ENCODE assay signal across 1 cellular context in genomic region chr2:46849741-46850474, GRCh38.
TF ChIP-seq lines count a peak whose summit lies in the region.

No MANE protein-coding gene starts in this region.

TF ChIP-seq in HepG2, 621 proteins besides CTCF, POLR2A, EP300 and RAD21 (continued from another document and continues in another):
- TF ChIP-seq THAP7 (CRISPR knock-in tag; IDR thresholded peaks at IDR 0.05) (no peak), HNF1B (CRISPR knock-in tag; IDR thresholded peaks at IDR 0.05) (no peak), ZNF644 (CRISPR knock-in tag; IDR thresholded peaks at IDR 0.05; ENCODE audit: low read depth) (0 out of 2 replicates have a peak, but pooled peaks have one; percentile 20), SPEN (CRISPR knock-in tag; IDR thresholded peaks at IDR 0.05; ENCODE audit: low read depth) (no peak), SRSF9 (IDR thresholded peaks at IDR 0.05; ENCODE audit: borderline replicate concordance, insufficient read depth, low read depth, low read length, poor library complexity, severe bottlenecking) (no peak), ATF1 (CRISPR knock-in tag; IDR thresholded peaks at IDR 0.05) (no peak), RFXAP (CRISPR knock-in tag; IDR thresholded peaks at IDR 0.05; ENCODE audit: borderline replicate concordance) (no peak), HNRNPUL1 (IDR thresholded peaks at IDR 0.05; ENCODE audit: low read depth, low read length) (no peak), MXI1 (IDR thresholded peaks at IDR 0.05; ENCODE audit: borderline replicate concordance, low read depth, low read length) (peak; percentile 19; the same call in 1 of the 3 replicates), ZNF501 (CRISPR knock-in tag; IDR thresholded peaks at IDR 0.05) (0 out of 2 replicates have a peak, but pooled peaks have one; percentile 45), SKI (IDR thresholded peaks at IDR 0.05; ENCODE audit: partially characterized antibody) (no peak), ZNF773 (CRISPR knock-in tag; IDR thresholded peaks at IDR 0.05; ENCODE audit: borderline replicate concordance) (no peak), BRD4 (CRISPR knock-in tag; IDR thresholded peaks at IDR 0.05) (no peak), ZNF350 (CRISPR knock-in tag; IDR thresholded peaks at IDR 0.05; ENCODE audit: borderline replicate concordance, low read depth) (no peak; the same call in 1 of the 2 replicates), ZNF660 (CRISPR knock-in tag; IDR thresholded peaks at IDR 0.05; ENCODE audit: borderline replicate concordance, low read depth) (no peak), SP1 (IDR thresholded peaks at IDR 0.05) (no peak), SP1 (CRISPR knock-in tag; IDR thresholded peaks at IDR 0.05) (no peak), ZNF274 (CRISPR knock-in tag; IDR thresholded peaks at IDR 0.05) (no peak), JARID2 (CRISPR knock-in tag; IDR thresholded peaks at IDR 0.05; ENCODE audit: insufficient replicate concordance) (no peak), SAFB2 (CRISPR knock-in tag; IDR thresholded peaks at IDR 0.05; ENCODE audit: borderline replicate concordance, low read depth) (no peak), ZNF749 (CRISPR knock-in tag; IDR thresholded peaks at IDR 0.05; ENCODE audit: borderline replicate concordance) (no peak), SIX1 (CRISPR knock-in tag; IDR thresholded peaks at IDR 0.05; ENCODE audit: borderline replicate concordance) (no peak), ARID3A (IDR thresholded peaks at IDR 0.05; ENCODE audit: low read depth, low read length) (no peak), KDM1A (CRISPR knock-in tag; IDR thresholded peaks at IDR 0.05) (no peak), ZNF260 (CRISPR knock-in tag; IDR thresholded peaks at IDR 0.05; ENCODE audit: borderline replicate concordance, low read depth) (no peak), MBNL3 (CRISPR knock-in tag; conservative IDR thresholded peaks at IDR 0.05) (no peak), NFE2 (CRISPR knock-in tag; IDR thresholded peaks at IDR 0.05) (peak; percentile 60; the same call in 1 of the 2 replicates), CENPT (CRISPR knock-in tag; IDR thresholded peaks at IDR 0.05; ENCODE audit: low read depth) (no peak), MAX (IDR thresholded peaks at IDR 0.05) (peak; percentile 37; the same call in 1 of the 2 replicates), IKZF4 (CRISPR knock-in tag; IDR thresholded peaks at IDR 0.05; ENCODE audit: borderline replicate concordance, low read depth, not compliant biosample characterization) (no peak), HDAC6 (IDR thresholded peaks at IDR 0.05; ENCODE audit: low read depth, low read length) (no peak), ZNF710 (CRISPR knock-in tag; IDR thresholded peaks at IDR 0.05; ENCODE audit: borderline replicate concordance) (no peak), HNF4A (CRISPR knock-in tag; IDR thresholded peaks at IDR 0.05) (peak; percentile 29), ZC3H13 (CRISPR knock-in tag; IDR thresholded peaks at IDR 0.05) (no peak), ZFP82 (CRISPR knock-in tag; IDR thresholded peaks at IDR 0.05; ENCODE audit: borderline replicate concordance) (no peak), TP53 (CRISPR knock-in tag; conservative IDR thresholded peaks at IDR 0.05) (no peak), SP4 (CRISPR knock-in tag; IDR thresholded peaks at IDR 0.05) (0 out of 2 replicates have a peak, but pooled peaks have one; percentile 27), ZBTB46 (CRISPR knock-in tag; IDR thresholded peaks at IDR 0.05; ENCODE audit: borderline replicate concordance) (no peak), ZBTB40 (IDR thresholded peaks at IDR 0.05) (no peak), ZBTB40 (CRISPR knock-in tag; IDR thresholded peaks at IDR 0.05) (no peak), ZSCAN9 (CRISPR knock-in tag; IDR thresholded peaks at IDR 0.05; ENCODE audit: borderline replicate concordance) (no peak), NFIB (CRISPR knock-in tag; IDR thresholded peaks at IDR 0.05; ENCODE audit: borderline replicate concordance) (no peak), ZEB1 (IDR thresholded peaks at IDR 0.05; ENCODE audit: insufficient replicate concordance, low read depth) (no peak), ZBTB37 (CRISPR knock-in tag; IDR thresholded peaks at IDR 0.05) (no peak), NR0B2 (CRISPR knock-in tag; IDR thresholded peaks at IDR 0.05) (no peak)
